Comparison of ENCODE assay signal across 17 cellular contexts in genomic region chr2:120536141-120536540, GRCh38.
DNase-seq lines count a peak whose midpoint lies in the region; ATAC-seq and TF ChIP-seq lines count a peak whose summit lies in the region.
"Had no signal": no experiment of that assay in that cellular context is flagged by ENCODE, and none has a peak within 500 bp of the region (broad histone marks: within the 10 kb centered on the region; RNA-seq: fewer than 3 reads in every experiment).

No MANE protein-coding gene starts in this region.

- ATAC-seq in Right ventricle myocardium inferior (peak; percentile 46), heart left ventricle (peak; percentile 5 to 70 (median 53)), left lobe of liver (peak; percentile 77), gastrocnemius medialis (no peak)
- ATAC-seq: A549 had no signal

- peaks cover 2% of the 10 kb centered on the region for H3K27me3 Mint-ChIP-seq in neural progenitor cell (ENCODE audit: insufficient read depth, low read depth)
- H3K27me3 Mint-ChIP-seq in activated CD4-positive, alpha-beta T cell treated with anti-CD3 and anti-CD28 coated beads, Interleukin-2, amount 10 ng/mL, durations not matched to agents 7 days and 5 days: no peaks in the 10 kb centered on the region

- intact Hi-C loops in Right ventricle myocardium inferior (cut with DNase I) (no loop called here), cardiac septum (cut with DNase I) (no loop called here), heart left ventricle (cut with DNase I) (no loop called here), gastrocnemius medialis (cut with DNase I; ENCODE audit: low total_unique reads) (no loop called here)

- H3K27ac ChIP-seq in heart left ventricle: peak overlapping the region in 7 of 12 donors; percentile 34 to 62 (median 54)
- H3K27ac ChIP-seq in gastrocnemius medialis: peak overlapping the region; percentile 36 to 59 (median 43)
- no peak overlapping the region for H3K27ac ChIP-seq in neural progenitor cell
- H3K27ac ChIP-seq: 22Rv1, A549, C4-2B, GM23248, HL-60 had no signal

- no peaks in the 10 kb centered on the region for H3F3A ChIP-seq in neural progenitor cell (ENCODE audit: low read depth)

- WGBS in heart left ventricle, 4 donors: 64 to 76% (median 68%) methylated on average over 4 of the region's 4 CpGs

- TF ChIP-seq POLR2A in heart left ventricle (IDR thresholded peaks at IDR 0.05) (no peak), gastrocnemius medialis (IDR thresholded peaks at IDR 0.05) (no peak)

- H3K27me3 ChIP-seq in heart left ventricle (no peaks in the 10 kb centered on the region), gastrocnemius medialis (no peaks in the 10 kb centered on the region), neural progenitor cell (peaks cover 7% of the 10 kb centered on the region)

- CTCF ChIA-PET in activated CD4-positive, alpha-beta T cell treated with anti-CD3 and anti-CD28 coated beads, Interleukin-2, amount 10 ng/mL, durations not matched to agents 7 days and 5 days (lab: Charles Lee): no interaction called here

- H3K4me1 ChIP-seq in heart left ventricle: peaks cover 0 to 38% (median 15%) of the 10 kb centered on the region in 12 donors
- H3K4me1 ChIP-seq in gastrocnemius medialis: peaks cover 50 to 57% of the 10 kb centered on the region in 2 donors
- H3K4me1 ChIP-seq in neural progenitor cell: no peaks in the 10 kb centered on the region
- H3K4me1 ChIP-seq: HAP-1 had no signal

- peaks cover 10% of the 10 kb centered on the region for H3K4me1 Mint-ChIP-seq in neural progenitor cell
- no peaks in the 10 kb centered on the region for H3K4me1 Mint-ChIP-seq in activated CD4-positive, alpha-beta T cell treated with anti-CD3 and anti-CD28 coated beads, Interleukin-2, amount 10 ng/mL, durations not matched to agents 7 days and 5 days

- H3K27ac Mint-ChIP-seq in neural progenitor cell: no peak overlapping the region
- no peak overlapping the region for H3K27ac Mint-ChIP-seq in activated CD4-positive, alpha-beta T cell treated with anti-CD3 and anti-CD28 coated beads, Interleukin-2, amount 10 ng/mL, durations not matched to agents 7 days and 5 days
- H3K27ac Mint-ChIP-seq: CD4-positive, alpha-beta T cell had no signal

- no peak overlapping the region for H3K4me3 Mint-ChIP-seq in neural progenitor cell
- no peak overlapping the region for H3K4me3 Mint-ChIP-seq in activated CD4-positive, alpha-beta T cell treated with anti-CD3 and anti-CD28 coated beads, Interleukin-2, amount 10 ng/mL, durations not matched to agents 7 days and 5 days
- H3K4me3 Mint-ChIP-seq: CD4-positive, alpha-beta T cell had no signal

- no peak overlapping the region for H3K9ac ChIP-seq in neural progenitor cell
- H3K9ac ChIP-seq: GM23248 had no signal

- TF ChIP-seq CTCF in heart left ventricle (IDR thresholded peaks at IDR 0.05) (no peak), gastrocnemius medialis (IDR thresholded peaks at IDR 0.05 in 4 of 5, conservative IDR thresholded peaks at IDR 0.05 in 1 of 5) (no peak), neural progenitor cell (IDR thresholded peaks at IDR 0.05) (no peak)

- no peak overlapping the region for H2AFZ ChIP-seq in neural progenitor cell (replicated peaks)
- H2AFZ ChIP-seq: GM23248 had no signal

- H3K9me3 Mint-ChIP-seq in neural progenitor cell: peaks cover 6% of the 10 kb centered on the region
- H3K9me3 Mint-ChIP-seq in activated CD4-positive, alpha-beta T cell treated with anti-CD3 and anti-CD28 coated beads, Interleukin-2, amount 10 ng/mL, durations not matched to agents 7 days and 5 days: no peaks in the 10 kb centered on the region
- H3K9me3 Mint-ChIP-seq: CD4-positive, alpha-beta T cell had no signal

- no peak overlapping the region for H3K4me2 ChIP-seq in neural progenitor cell
- H3K4me2 ChIP-seq: A549 had no signal

- peaks cover 0 to 2% (median 0%) of the 10 kb centered on the region in 12 donors for H3K9me3 ChIP-seq in heart left ventricle
- no peaks in the 10 kb centered on the region for H3K9me3 ChIP-seq in gastrocnemius medialis
- no peaks in the 10 kb centered on the region for H3K9me3 ChIP-seq in neural progenitor cell (ENCODE audit: low read depth)
- H3K9me3 ChIP-seq: Caco-2, HAP-1 had no signal

- no peaks in the 10 kb centered on the region for H3K36me3 ChIP-seq in heart left ventricle
- H3K36me3 ChIP-seq in gastrocnemius medialis: no peaks in the 10 kb centered on the region
- H3K36me3 ChIP-seq in neural progenitor cell: no peaks in the 10 kb centered on the region
- H3K36me3 ChIP-seq: HAP-1 had no signal

- H4K20me1 ChIP-seq in neural progenitor cell (ENCODE audit: low read depth): no peaks in the 10 kb centered on the region

- H3K4me3 ChIP-seq in heart left ventricle: no peak overlapping the region
- H3K4me3 ChIP-seq in gastrocnemius medialis: no peak overlapping the region
- H3K4me3 ChIP-seq in neural progenitor cell: no peak overlapping the region
- H3K4me3 ChIP-seq: A549, GM23248, HAP-1 had no signal

- no peaks in the 10 kb centered on the region for H3K79me2 ChIP-seq in neural progenitor cell (ENCODE audit: low read depth)

- H3K36me3 Mint-ChIP-seq in neural progenitor cell: no peaks in the 10 kb centered on the region
- H3K36me3 Mint-ChIP-seq in activated CD4-positive, alpha-beta T cell treated with anti-CD3 and anti-CD28 coated beads, Interleukin-2, amount 10 ng/mL, durations not matched to agents 7 days and 5 days (ENCODE audit: low read depth): no peaks in the 10 kb centered on the region

- DNase-seq in Right ventricle myocardium inferior (ENCODE audit: missing footprints) (no peak), cardiac septum (ENCODE audit: low spot score) (no peak), heart left ventricle (peak in 4 of 5 donors; percentile 40 to 70 (median 52)), left lobe of liver (ENCODE audit: low spot score) (peak; percentile 87), gastrocnemius medialis (no peak), neural progenitor cell (ENCODE audit: low spot score) (no peak)
- no peak for DNase-seq in stimulated activated CD4-positive, alpha-beta T cell treated with anti-CD3 and anti-CD28 coated beads, Interleukin-15, amount 100 ng/mL, for 24 hours
- DNase-seq in activated CD4-positive, alpha-beta T cell treated with anti-CD3 and anti-CD28 coated beads, Interleukin-2, amount 10 ng/mL, durations not matched to agents 7 days and 5 days: no peak
- DNase-seq: AML-193; Caco-2; CD4-positive, alpha-beta T cell; GM23248 had no signal

- in situ Hi-C loops in gastrocnemius medialis (cut with MboI; ENCODE audit: low sequenced_read_pairs in 4 of 4): no loop called here

- POLR2A ChIA-PET in activated CD4-positive, alpha-beta T cell treated with anti-CD3 and anti-CD28 coated beads, Interleukin-2, amount 10 ng/mL, durations not matched to agents 7 days and 5 days (lab: Charles Lee): no interaction called here

Comparison
In these comparisons a context has a peak if more than half of its experiments do, and no peak if none do; other contexts are left out.
1. DNase-seq: peak in heart left ventricle (4 of 5) and left lobe of liver (single experiment); none in Right ventricle myocardium inferior (single experiment), cardiac septum (single experiment), gastrocnemius medialis (0 of 2), stimulated activated CD4-positive, alpha-beta T cell treated with anti-CD3 and anti-CD28 coated beads, Interleukin-15, amount 100 ng/mL, for 24 hours (single experiment), neural progenitor cell (single experiment) and activated CD4-positive, alpha-beta T cell treated with anti-CD3 and anti-CD28 coated beads, Interleukin-2, amount 10 ng/mL, durations not matched to agents 7 days and 5 days (single experiment).
2. ATAC-seq: peak in Right ventricle myocardium inferior (single experiment), heart left ventricle (4 of 4) and left lobe of liver (single experiment); none in gastrocnemius medialis (0 of 2).